In the genomic region with DNA sequence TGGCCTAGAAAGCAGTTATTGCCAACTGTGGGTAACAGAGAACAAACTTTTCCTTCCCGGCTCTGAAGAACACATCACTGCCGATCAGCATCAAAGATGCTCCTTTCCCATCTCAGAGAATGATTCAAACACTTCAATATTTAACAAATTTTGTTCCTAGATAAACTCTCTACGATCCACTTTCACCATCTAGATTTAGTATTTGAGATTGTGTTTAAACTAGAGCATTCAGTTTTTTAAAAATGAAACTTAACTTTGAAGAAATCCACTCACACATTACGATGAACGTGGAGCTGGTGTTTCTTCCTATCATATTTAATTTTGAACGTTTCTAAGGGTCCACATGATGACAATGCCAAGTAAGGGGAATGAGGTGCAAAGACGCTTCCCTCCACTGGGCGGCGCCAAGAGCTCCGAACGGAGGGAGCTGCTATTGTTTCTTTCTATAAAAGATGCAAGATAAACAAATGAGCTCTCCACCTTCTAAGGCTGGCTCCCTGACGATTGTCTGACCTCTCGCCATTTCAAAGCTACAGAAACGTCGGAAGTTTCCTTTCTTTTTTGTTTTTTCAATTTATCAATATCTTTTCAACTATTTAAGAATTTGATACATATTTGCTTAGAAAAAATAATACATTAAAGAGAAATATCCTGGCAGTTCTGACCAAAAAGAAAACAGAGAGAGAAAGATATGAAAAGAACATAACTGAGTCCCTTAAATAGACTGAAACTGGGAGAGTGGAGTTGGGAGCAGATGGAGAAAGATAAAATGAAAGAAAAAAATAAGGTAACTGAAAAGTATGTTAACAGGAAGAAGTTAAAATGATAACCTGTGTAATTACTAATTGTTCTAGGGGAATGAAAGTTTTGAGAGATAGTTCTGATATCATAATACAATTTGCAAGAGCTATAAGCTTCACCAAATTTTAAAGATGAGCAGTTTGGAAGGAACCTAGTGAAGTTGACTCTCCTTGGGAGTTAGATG, we compare ENCODE assay signal across 8 cellular contexts. TPM values are rescaled to one million over a fixed set of nuclear protein-coding genes. Genes with fewer than 3 reads are reported as not detected.
DNase-seq lines count a peak whose midpoint lies in the region; ATAC-seq and TF ChIP-seq lines count a peak whose summit lies in the region.

No MANE protein-coding gene starts in this region.

- in situ Hi-C loops in Panc1 (cut with HindIII; ENCODE audit: low pct_unique_long_range_greater_than_20kb, low sequenced_read_pairs) = no loop called here

- H3K4me3 ChIP-seq in Panc1 (ENCODE audit: low read depth in 2 of 2, low read length in 2 of 2) = no peak overlapping the region
- H3K4me3 ChIP-seq in testis = no peak overlapping the region

- no TSS peak for BruUV-seq in Panc1 (replicated peaks; lab: Mats Ljungman, UMichigan)

- TF ChIP-seq CTCF in LNCAP (IDR thresholded peaks at IDR 0.05) = peak; percentile 97
- peak; percentile 99 for TF ChIP-seq CTCF in Panc1 (IDR thresholded peaks at IDR 0.05)
- peak in 2 of 3 experiments; percentile 54 to 67 for TF ChIP-seq CTCF in testis (IDR thresholded peaks at IDR 0.05)

- no peaks in the 10 kb centered on the region for H3K4me1 ChIP-seq in Panc1 (ENCODE audit: control insufficient read depth, insufficient read depth, low read length)
- H3K4me1 ChIP-seq in testis = peaks cover 6% of the 10 kb centered on the region

- no peak overlapping the region for H3K27ac ChIP-seq in Panc1 (ENCODE audit: low read length)
- no peak overlapping the region for H3K27ac ChIP-seq in testis

- CTCF ChIA-PET in Panc1 (lab: Charles Lee) = interaction anchor here (0.6 to 1.5 kb wide), 12 partner anchors 8 to 607 kb away, joined by 3 to 9 read pairs (median 4); partner anchors contain the start of gene ZNF644

- DNase-seq in DMS153 (lab: John Stamatoyannopoulos, UW) (peak; percentile 66), Panc1 (ENCODE audit: low read depth, low spot score) (peak; percentile 50), astrocyte of the hippocampus (ENCODE audit: low read depth, low spot score) (peak; percentile 59), kidney glomerular epithelial cell (lab: John Stamatoyannopoulos, UW) (peak; percentile 41), testis (peak; percentile 57)

- no peaks in the 10 kb centered on the region for H3K9me3 ChIP-seq in Panc1 (ENCODE audit: control insufficient read depth, insufficient read depth, low read depth, low read length)
- H3K9me3 ChIP-seq in testis = no peaks in the 10 kb centered on the region

- no peak for TF ChIP-seq POLR2A in testis (IDR thresholded peaks at IDR 0.05)

- WGBS in testis, 2 donors = 4 to 7% methylated on average over 15 of the region's 15 CpGs

- ATAC-seq in GM21367 (IDR thresholded peaks at IDR 0.05; ENCODE audit: unreplicated experiment) (peak; percentile 57), Panc1 (peak; percentile 69), GM18907 (IDR thresholded peaks at IDR 0.05; ENCODE audit: unreplicated experiment) (no peak)

- H3K27me3 ChIP-seq in Panc1 (ENCODE audit: control insufficient read depth, insufficient read depth, low read length) (no peaks in the 10 kb centered on the region; the same call in 1 of the 2 replicates), testis (peaks cover 4% of the 10 kb centered on the region)

- no peaks in the 10 kb centered on the region for H3K36me3 ChIP-seq in Panc1 (ENCODE audit: control insufficient read depth, insufficient read depth, low read length)
- no peaks in the 10 kb centered on the region for H3K36me3 ChIP-seq in testis (ENCODE audit: low read depth, missing control alignments)

- POLR2A ChIA-PET in Panc1 (lab: Charles Lee) = interaction anchor here (0.6 kb wide), 2 partner anchors 95 to 743 kb away, joined by 4 to 8 read pairs; no protein-coding TSS in a partner anchor

- intact Hi-C loops in Panc1 (cut with micrococcal nuclease; ENCODE audit: unreplicated experiment) (loop anchor here (1.0 to 5.0 kb wide), 3 partner anchors 131 to 443 kb away; no protein-coding TSS in a partner anchor), testis (cut with DNase I; ENCODE audit: low total_unique reads) (no loop called here)

RNA-seq across cellular contexts. Expression of gene BARHL2, which starts 4.4 kb away (rescaled TPM):
- total RNA-seq in Panc1 (2021; ENCODE audit: unreplicated experiment) (not detected), testis (1 to 10 TPM; 5.6 to 6.3 TPM)
- polyA plus RNA-seq in Panc1 (2012; ENCODE audit: insufficient read length) = not detected
- 3.5 TPM for polyA plus RNA-seq in testis (ENCODE audit: insufficient read depth, low read depth, low replicate concordance)
